ENCODE assay signal across 1 cellular context in the genomic region with DNA sequence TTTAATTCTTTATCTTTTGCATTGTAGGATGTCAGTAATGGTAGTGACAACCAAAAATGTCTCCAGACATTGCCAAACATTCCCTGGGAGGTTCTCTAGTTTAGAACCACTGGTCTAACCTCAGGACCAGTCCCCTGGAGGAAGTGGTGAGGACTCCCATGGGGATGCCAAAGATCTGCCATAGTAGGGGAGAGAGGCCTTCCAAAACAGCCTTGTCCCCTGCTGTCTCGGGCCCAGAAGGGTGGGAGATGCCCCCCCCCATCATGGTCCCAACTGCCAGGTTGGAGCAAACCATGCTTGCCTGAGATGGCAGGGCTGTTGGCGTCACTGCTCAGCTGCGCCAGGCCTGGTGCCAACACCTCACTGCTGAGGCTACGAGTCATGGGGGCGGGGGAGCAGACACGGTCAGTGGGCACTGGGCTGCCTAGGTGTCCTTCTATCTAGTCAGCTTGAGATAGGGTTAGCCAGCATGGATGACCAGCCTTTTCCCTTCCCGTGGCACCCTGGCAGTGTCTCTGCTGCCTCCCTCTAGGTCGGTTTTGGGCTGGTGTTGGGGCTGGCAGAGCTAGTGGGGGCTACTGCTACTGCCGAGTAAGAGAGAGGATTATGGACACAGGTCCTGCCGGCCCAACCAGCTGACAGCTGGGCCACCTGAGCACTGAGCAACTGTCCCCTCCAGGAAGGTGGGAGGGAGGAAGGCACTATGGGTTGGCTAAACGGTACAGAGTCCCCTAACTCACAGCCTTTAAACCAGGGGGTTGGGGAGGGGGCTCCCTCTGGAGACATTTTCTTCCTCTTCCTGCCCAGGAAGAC.
TF ChIP-seq lines count a peak whose summit lies in the region.

No MANE protein-coding gene starts in this region.

TF ChIP-seq in H1, 55 proteins besides CTCF, POLR2A, EP300 and RAD21 (continued from another document):
- TF ChIP-seq TEAD4 (IDR thresholded peaks at IDR 0.05; ENCODE audit: low read depth, low read length) (no peak), CBX5 (IDR thresholded peaks at IDR 0.05; ENCODE audit: low read depth, low read length) (no peak)
